ENCODE assay signal across 34 cellular contexts in the genomic region with DNA sequence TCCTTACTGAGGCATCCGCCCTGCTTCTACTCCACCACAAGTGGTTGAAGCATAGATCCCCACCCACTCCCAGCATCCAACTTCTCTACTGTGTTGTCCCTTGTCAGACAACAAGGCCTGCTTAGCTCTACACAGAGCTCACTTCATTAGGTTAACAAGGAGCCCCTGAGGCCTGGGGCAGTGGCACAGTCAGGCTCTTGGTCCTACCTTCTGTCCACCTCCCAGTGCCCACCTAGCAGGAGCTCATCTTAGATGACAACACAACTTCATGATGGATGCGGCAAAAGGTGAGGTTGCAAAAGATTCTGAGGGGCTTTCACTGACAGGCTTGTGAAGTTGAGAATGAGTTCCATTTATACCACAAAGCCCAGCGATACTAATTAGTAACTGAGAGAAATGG.
"Had no signal": no experiment of that assay in that cellular context is flagged by ENCODE, and none has a peak within 500 bp of the region (broad histone marks: within the 10 kb centered on the region; RNA-seq: fewer than 3 reads in every experiment).

No MANE protein-coding gene starts in this region.

- H3K9ac ChIP-seq: KMS-11 had no signal

- H3K4me3 ChIP-seq: MG63 had no signal

- H3K27me3 ChIP-seq: MG63 had no signal

- H3K27ac ChIP-seq: KMS-11 had no signal

- H3K4me2 ChIP-seq: KMS-11 had no signal

- H3K9me3 ChIP-seq: MG63 had no signal

- DNase-seq: Karpas-422, Kasumi-1, MG63, MM.1S, MV-4-11, NCI-H1048, NCI-H1092, NCI-H1092 treated with DMSO at 0.1 percent for 48 hours, NCI-H1105, NCI-H1105 treated with DMSO at 0.1 percent for 48 hours, NCI-H1417, NCI-H1417 treated with DMSO at 0.1 percent for 48 hours, NCI-H1436, NCI-H1436 treated with DMSO at 0.1 percent for 48 hours, NCI-H146, NCI-H1694, NCI-H1694 treated with DMSO at 0.1 percent for 48 hours, NCI-H187, NCI-H187 treated with DMSO at 0.1 percent for 48 hours, NCI-H1930, NCI-H2029, NCI-H2029 treated with DMSO at 0.1 percent for 48 hours, NCI-H2081, NCI-H2081 treated with DMSO at 0.1 percent for 48 hours, NCI-H2107, NCI-H2171, NCI-H2171 treated with DMSO at 0.1 percent for 48 hours, NCI-H2227 treated with DMSO at 0.1 percent for 48 hours, NCI-H226, NCI-H345, NCI-H446, NCI-H446 treated with DMSO at 0.1 percent for 48 hours, NCI-H510A had no signal

- H3K36me3 ChIP-seq: MG63 had no signal
